In genomic region chr1:31699341-31699891, GRCh38 we compare ENCODE assay signal across 11 cellular contexts. TPM values are rescaled to one million over a fixed set of nuclear protein-coding genes. Genes with fewer than 3 reads are reported as not detected.
DNase-seq lines count a peak whose midpoint lies in the region; ATAC-seq lines count a peak whose summit lies in the region.
"Had no signal": no experiment of that assay in that cellular context is flagged by ENCODE, and none has a peak within 500 bp of the region (broad histone marks: within the 10 kb centered on the region; RNA-seq: fewer than 3 reads in every experiment).

No MANE protein-coding gene starts in this region.

- CTCF ChIA-PET in CD4-positive, alpha-beta memory T cell (lab: Charles Lee; ENCODE audit: partially characterized antibody) = no interaction called here

- peak overlapping the region in 6 of 8 donors; percentile 4 to 79 (median 15) for H3K4me3 Mint-ChIP-seq in CD4-positive, alpha-beta memory T cell
- H3K4me3 Mint-ChIP-seq in activated T-helper 2 cell treated with anti-CD3 and anti-CD28 coated beads, Interferon-gamma antibody, Interleukin-2, Interleukin-4, amounts not matched to agents 10 μg/mL and 5 μg/mL and 100 μg/mL, durations not matched to agents 14 hours and 24 hours and 36 hours (ENCODE audit: low read depth) = no peak overlapping the region
- peak overlapping the region; percentile 2 for H3K4me3 Mint-ChIP-seq in natural killer cell treated with Interleukin-12 subunit alpha and Interleukin-12 subunit beta and Interleukin-15 and Interleukin-18, amount 100 ng/mL, for 72 hours

- peak; percentile 38 for ATAC-seq in GM18907 (IDR thresholded peaks at IDR 0.05; ENCODE audit: unreplicated experiment)
- ATAC-seq in natural killer cell treated with Interleukin-12 subunit alpha and Interleukin-12 subunit beta and Interleukin-15 and Interleukin-18, amount 100 ng/mL, for 72 hours = peak; percentile 62 to 69
- no peak for ATAC-seq in GM21576 (IDR thresholded peaks at IDR 0.05; ENCODE audit: unreplicated experiment)
- ATAC-seq in HG03039 (IDR thresholded peaks at IDR 0.05; ENCODE audit: unreplicated experiment) = no peak

- no peaks in the 10 kb centered on the region for H3K9me3 Mint-ChIP-seq in CD4-positive, alpha-beta memory T cell
- H3K9me3 Mint-ChIP-seq in activated T-helper 2 cell treated with anti-CD3 and anti-CD28 coated beads, Interferon-gamma antibody, Interleukin-2, Interleukin-4, amounts not matched to agents 10 μg/mL and 5 μg/mL and 100 μg/mL, durations not matched to agents 14 hours and 24 hours and 36 hours = no peaks in the 10 kb centered on the region
- no peaks in the 10 kb centered on the region for H3K9me3 Mint-ChIP-seq in natural killer cell treated with Interleukin-12 subunit alpha and Interleukin-12 subunit beta and Interleukin-15 and Interleukin-18, amount 100 ng/mL, for 72 hours

- H3K36me3 ChIP-seq in CD4-positive, alpha-beta memory T cell (ENCODE audit: insufficient read depth, low read length) = no peaks in the 10 kb centered on the region
- H3K36me3 ChIP-seq: WERI-Rb-1 had no signal

- peak in 4 of 5 donors; percentile 15 to 35 (median 30) for DNase-seq in CD4-positive, alpha-beta memory T cell
- no peak for DNase-seq in activated T-helper 2 cell treated with anti-CD3 and anti-CD28 coated beads, Interferon-gamma antibody, Interleukin-2, Interleukin-4, amounts not matched to agents 10 μg/mL and 5 μg/mL and 100 μg/mL, durations not matched to agents 14 hours and 24 hours and 36 hours (ENCODE audit: low spot score)
- peak; percentile 69 for DNase-seq in natural killer cell treated with Interleukin-12 subunit alpha and Interleukin-12 subunit beta and Interleukin-15 and Interleukin-18, amount 100 ng/mL, for 72 hours (ENCODE audit: low spot score)
- DNase-seq in mesenteric fat pad (ENCODE audit: low spot score) (no peak), GF-D8 (lab: John Stamatoyannopoulos, UW) (no peak)
- DNase-seq: amygdala, WERI-Rb-1 had no signal

- no peak overlapping the region for H3K4me3 ChIP-seq in CD4-positive, alpha-beta memory T cell (ENCODE audit: low read length in 2 of 2)

- H3K9me3 ChIP-seq in CD4-positive, alpha-beta memory T cell (ENCODE audit: control insufficient read depth in 1 of 2, low read length in 2 of 2) = no peaks in the 10 kb centered on the region

- POLR2A ChIA-PET in CD4-positive, alpha-beta memory T cell (lab: Charles Lee; ENCODE audit: partially characterized antibody) = no interaction called here

- H3K27me3 Mint-ChIP-seq in CD4-positive, alpha-beta memory T cell = peaks cover 7 to 8% of the 10 kb centered on the region in 2 donors
- peaks cover 8% of the 10 kb centered on the region for H3K27me3 Mint-ChIP-seq in activated T-helper 2 cell treated with anti-CD3 and anti-CD28 coated beads, Interferon-gamma antibody, Interleukin-2, Interleukin-4, amounts not matched to agents 10 μg/mL and 5 μg/mL and 100 μg/mL, durations not matched to agents 14 hours and 24 hours and 36 hours (ENCODE audit: low read depth)
- H3K27me3 Mint-ChIP-seq in natural killer cell treated with Interleukin-12 subunit alpha and Interleukin-12 subunit beta and Interleukin-15 and Interleukin-18, amount 100 ng/mL, for 72 hours = no peaks in the 10 kb centered on the region

- H3K4me1 ChIP-seq in CD4-positive, alpha-beta memory T cell (ENCODE audit: insufficient read depth, low read length) = peaks cover 26% of the 10 kb centered on the region

- peak overlapping the region in 3 of 7 donors; percentile 19 to 77 (median 47) for H3K27ac Mint-ChIP-seq in CD4-positive, alpha-beta memory T cell
- peak overlapping the region; percentile 25 for H3K27ac Mint-ChIP-seq in activated T-helper 2 cell treated with anti-CD3 and anti-CD28 coated beads, Interferon-gamma antibody, Interleukin-2, Interleukin-4, amounts not matched to agents 10 μg/mL and 5 μg/mL and 100 μg/mL, durations not matched to agents 14 hours and 24 hours and 36 hours
- H3K27ac Mint-ChIP-seq in natural killer cell treated with Interleukin-12 subunit alpha and Interleukin-12 subunit beta and Interleukin-15 and Interleukin-18, amount 100 ng/mL, for 72 hours = no peak overlapping the region

- no peaks in the 10 kb centered on the region for H3K27me3 ChIP-seq in CD4-positive, alpha-beta memory T cell (ENCODE audit: insufficient read depth, low read length)

- no peaks in the 10 kb centered on the region for H3K36me3 Mint-ChIP-seq in CD4-positive, alpha-beta memory T cell
- H3K36me3 Mint-ChIP-seq in activated T-helper 2 cell treated with anti-CD3 and anti-CD28 coated beads, Interferon-gamma antibody, Interleukin-2, Interleukin-4, amounts not matched to agents 10 μg/mL and 5 μg/mL and 100 μg/mL, durations not matched to agents 14 hours and 24 hours and 36 hours (ENCODE audit: low read depth) = no peaks in the 10 kb centered on the region
- no peaks in the 10 kb centered on the region for H3K36me3 Mint-ChIP-seq in natural killer cell treated with Interleukin-12 subunit alpha and Interleukin-12 subunit beta and Interleukin-15 and Interleukin-18, amount 100 ng/mL, for 72 hours

- intact Hi-C loops in CD4-positive, alpha-beta memory T cell (cut with micrococcal nuclease) = no loop called here
- intact Hi-C loops in activated T-helper 2 cell treated with anti-CD3 and anti-CD28 coated beads, Interferon-gamma antibody, Interleukin-2, Interleukin-4, amounts not matched to agents 10 μg/mL and 5 μg/mL and 100 μg/mL, durations not matched to agents 14 hours and 24 hours and 36 hours (cut with micrococcal nuclease) = no loop called here

- H3K4me1 Mint-ChIP-seq in CD4-positive, alpha-beta memory T cell = peaks cover 17 to 53% (median 29%) of the 10 kb centered on the region in 4 donors
- peaks cover 8% of the 10 kb centered on the region for H3K4me1 Mint-ChIP-seq in activated T-helper 2 cell treated with anti-CD3 and anti-CD28 coated beads, Interferon-gamma antibody, Interleukin-2, Interleukin-4, amounts not matched to agents 10 μg/mL and 5 μg/mL and 100 μg/mL, durations not matched to agents 14 hours and 24 hours and 36 hours (ENCODE audit: low read depth)
- H3K4me1 Mint-ChIP-seq in natural killer cell treated with Interleukin-12 subunit alpha and Interleukin-12 subunit beta and Interleukin-15 and Interleukin-18, amount 100 ng/mL, for 72 hours (ENCODE audit: low read depth in 2 of 2) = peaks cover 36 to 48% of the 10 kb centered on the region in 2 donors

- H3K27ac ChIP-seq in CD4-positive, alpha-beta memory T cell (ENCODE audit: low read depth, low read length) = no peak overlapping the region
- H3K27ac ChIP-seq: HL-60, WERI-Rb-1 had no signal

RNA-seq across cellular contexts. Expression of gene COL16A1, which starts 4.4 kb away (rescaled TPM):
- not detected for total RNA-seq in CD4-positive, alpha-beta memory T cell
- not detected for polyA plus RNA-seq in CD4-positive, alpha-beta memory T cell
- total RNA-seq in activated T-helper 2 cell treated with anti-CD3 and anti-CD28 coated beads, Interferon-gamma antibody, Interleukin-2, Interleukin-4, amounts not matched to agents 10 μg/mL and 5 μg/mL and 100 μg/mL, durations not matched to agents 14 hours and 24 hours and 36 hours = not detected in 2 replicates
- total RNA-seq in natural killer cell treated with Interleukin-12 subunit alpha and Interleukin-12 subunit beta and Interleukin-15 and Interleukin-18, amount 100 ng/mL, for 72 hours = 1 to 10 TPM in 1 of 2 donors, under 1 TPM in 1; 0.73 to 1.6 TPM
- total RNA-seq in mesenteric fat pad = 38.9 TPM

RNA-seq across cellular contexts. Expression of gene PEF1, which starts 54.7 kb away (rescaled TPM):
- 10 to 100 TPM; 39.1 to 41.7 TPM for total RNA-seq in CD4-positive, alpha-beta memory T cell
- 100 to 1,000 TPM in 1 of 2 donors, 10 to 100 TPM in 1; 84.7 to 124 TPM for polyA plus RNA-seq in CD4-positive, alpha-beta memory T cell
- total RNA-seq in activated T-helper 2 cell treated with anti-CD3 and anti-CD28 coated beads, Interferon-gamma antibody, Interleukin-2, Interleukin-4, amounts not matched to agents 10 μg/mL and 5 μg/mL and 100 μg/mL, durations not matched to agents 14 hours and 24 hours and 36 hours = 56.5 and 61.5 TPM in 2 replicates
- total RNA-seq in natural killer cell treated with Interleukin-12 subunit alpha and Interleukin-12 subunit beta and Interleukin-15 and Interleukin-18, amount 100 ng/mL, for 72 hours = 10 to 100 TPM; 45.5 to 55.9 TPM
- 47.9 TPM for total RNA-seq in mesenteric fat pad

Comparison
In these comparisons a context has a peak if more than half of its experiments do, and no peak if none do; other contexts are left out.
1. DNase-seq: peak in CD4-positive, alpha-beta memory T cell (4 of 5) and natural killer cell treated with Interleukin-12 subunit alpha and Interleukin-12 subunit beta and Interleukin-15 and Interleukin-18, amount 100 ng/mL, for 72 hours (single experiment); none in activated T-helper 2 cell treated with anti-CD3 and anti-CD28 coated beads, Interferon-gamma antibody, Interleukin-2, Interleukin-4, amounts not matched to agents 10 μg/mL and 5 μg/mL and 100 μg/mL, durations not matched to agents 14 hours and 24 hours and 36 hours (single experiment), mesenteric fat pad (single experiment) and GF-D8 (single experiment).
2. ATAC-seq: peak in GM18907 (single experiment) and natural killer cell treated with Interleukin-12 subunit alpha and Interleukin-12 subunit beta and Interleukin-15 and Interleukin-18, amount 100 ng/mL, for 72 hours (2 of 2); none in GM21576 (single experiment) and HG03039 (single experiment).
3. RNA of gene COL16A1, which starts 4.4 kb away (total RNA-seq): 38.9 TPM in mesenteric fat pad (single experiment); 0.73 to 1.6 TPM in natural killer cell treated with Interleukin-12 subunit alpha and Interleukin-12 subunit beta and Interleukin-15 and Interleukin-18, amount 100 ng/mL, for 72 hours, not detected in CD4-positive, alpha-beta memory T cell and not detected in activated T-helper 2 cell treated with anti-CD3 and anti-CD28 coated beads, Interferon-gamma antibody, Interleukin-2, Interleukin-4, amounts not matched to agents 10 μg/mL and 5 μg/mL and 100 μg/mL, durations not matched to agents 14 hours and 24 hours and 36 hours; every median in the first group is over 10 times any median in the second.